ENCODE assay signal across 12 cellular contexts in genomic region chrX:698246-698645, GRCh38.
"Had no signal": no experiment of that assay in that cellular context is flagged by ENCODE, and none has a peak within 500 bp of the region (broad histone marks: within the 10 kb centered on the region; RNA-seq: fewer than 3 reads in every experiment).

No MANE protein-coding gene starts in this region.

- H3K36me3 Mint-ChIP-seq: neural progenitor cell had no signal

- DNase-seq: activated CD4-positive, alpha-beta T cell treated with anti-CD3 and anti-CD28 coated beads for 4 hours; activated CD8-positive, alpha-beta memory T cell treated with anti-CD3 and anti-CD28 coated beads, Interleukin-2, amount 50 U/mL, for 48 hours; activated CD8-positive, alpha-beta T cell treated with anti-CD3 and anti-CD28 coated beads, Interleukin-2, amount 10 ng/mL, durations not matched to agents 7 days and 5 days; effector CD8-positive, alpha-beta T cell; hippocampal formation; pancreas; stomach; T1000; uterus had no signal

- ATAC-seq: activated CD8-positive, alpha-beta T cell treated with anti-CD3 and anti-CD28 coated beads, Interleukin-2, amount 10 ng/mL, durations not matched to agents 7 days and 5 days; pancreas had no signal

- H3K27me3 ChIP-seq: cardiac muscle cell, neural progenitor cell, pancreas, stomach, uterus had no signal

- H3K4me3 ChIP-seq: cardiac muscle cell, neural progenitor cell, pancreas, skin epidermis, stomach, uterus had no signal

- H3K4me3 Mint-ChIP-seq: activated CD8-positive, alpha-beta T cell treated with anti-CD3 and anti-CD28 coated beads, Interleukin-2, amount 10 ng/mL, durations not matched to agents 7 days and 5 days; neural progenitor cell had no signal

- H3K4me1 Mint-ChIP-seq: neural progenitor cell had no signal

- H3K4me2 ChIP-seq: neural progenitor cell had no signal

- H3K36me3 ChIP-seq: cardiac muscle cell, neural progenitor cell, pancreas, stomach, uterus had no signal

- H3K9me3 ChIP-seq: pancreas had no signal

- H2AFZ ChIP-seq: neural progenitor cell had no signal

- H3K27ac Mint-ChIP-seq: activated CD8-positive, alpha-beta T cell treated with anti-CD3 and anti-CD28 coated beads, Interleukin-2, amount 10 ng/mL, durations not matched to agents 7 days and 5 days; neural progenitor cell had no signal

- H3K4me1 ChIP-seq: neural progenitor cell, pancreas, stomach, uterus had no signal

- H3K27ac ChIP-seq: cardiac muscle cell, neural progenitor cell, pancreas, skin epidermis, stomach, uterus had no signal
